12 cellular contexts compared by ENCODE assay signal in genomic region chr10:100158044-100158805, GRCh38. TPM values are rescaled to one million over a fixed set of nuclear protein-coding genes. Genes with fewer than 3 reads are reported as not detected.
DNase-seq lines count a peak whose midpoint lies in the region; ATAC-seq and TF ChIP-seq lines count a peak whose summit lies in the region.
"Had no signal": no experiment of that assay in that cellular context is flagged by ENCODE, and none has a peak within 500 bp of the region (broad histone marks: within the 10 kb centered on the region; RNA-seq: fewer than 3 reads in every experiment).

No MANE protein-coding gene starts in this region.

- H3K9me3 ChIP-seq in endodermal cell (ENCODE audit: control insufficient read depth, low read length): no peaks in the 10 kb centered on the region

- H3K9ac ChIP-seq in endodermal cell (ENCODE audit: extremely low read depth, low read length, poor library complexity, severe bottlenecking): no peak overlapping the region

- TF ChIP-seq CTCF in GM06990 (IDR thresholded peaks at IDR 0.05; ENCODE audit: insufficient read depth, low read length, poor library complexity, severe bottlenecking) (peak; percentile 37), endodermal cell (conservative IDR thresholded peaks at IDR 0.05) (no peak)

- 100% methylated on average over 2 of the region's 2 CpGs; no CpG with 5 or more reads in 1 of the 2 experiments for WGBS in endodermal cell (ENCODE audit: insufficient coverage in 1 of 2, insufficient read length in 1 of 2), 2 experiments

- no peak overlapping the region for H3K27ac ChIP-seq in endodermal cell (ENCODE audit: low read depth, low read length)
- H3K27ac ChIP-seq: RWPE1 had no signal

- H3K4me3 ChIP-seq in GM06990 (replicated peaks; ENCODE audit: low read depth, low read length) (no peak overlapping the region), endodermal cell (ENCODE audit: low read length) (no peak overlapping the region)

- CTCF ChIA-PET in HEK293T (lab: Yijun Ruan, JAX) (no interaction called here), T-cell (lab: Charles Lee) (interaction anchor here in 1 of 2 donors (0.6 to 0.7 kb wide), 2 partner anchors 10 to 168 kb away, joined by 3 to 5 read pairs; no protein-coding TSS in a partner anchor)

- H3K4me1 ChIP-seq in endodermal cell (ENCODE audit: control insufficient read depth, insufficient read depth, low read length): no peaks in the 10 kb centered on the region

- DNase-seq in GM06990 (ENCODE audit: extremely low read depth, insufficient read length): peak; percentile 60
- DNase-seq in HEK293T (ENCODE audit: extremely low spot score): no peak
- DNase-seq in endodermal cell: no peak
- no peak for DNase-seq in 8988T
- DNase-seq in T-cell: no peak
- DNase-seq in glomerular visceral epithelial cell (ENCODE audit: extremely low spot score): no peak
- DNase-seq: GF-D8, NCI-H1694 had no signal

- H3K27me3 Mint-ChIP-seq in endodermal cell (ENCODE audit: insufficient read depth) (no peaks in the 10 kb centered on the region), T-cell (no peaks in the 10 kb centered on the region)

- H3K27me3 ChIP-seq in GM06990 (replicated peaks; ENCODE audit: control insufficient read depth, insufficient read depth, low read length) (no peaks in the 10 kb centered on the region), endodermal cell (ENCODE audit: control insufficient read depth, insufficient read depth, low read length, poor library complexity, severe bottlenecking) (no peaks in the 10 kb centered on the region)

- POLR2A ChIA-PET in HEK293T (lab: Yijun Ruan, JAX) (no interaction called here), T-cell (lab: Charles Lee) (no interaction called here)

- no peaks in the 10 kb centered on the region for H3K36me3 ChIP-seq in GM06990 (ENCODE audit: control insufficient read depth, insufficient read depth, low read length)
- peaks cover 43% of the 10 kb centered on the region for H3K36me3 ChIP-seq in endodermal cell (ENCODE audit: control insufficient read depth, insufficient read depth, low read length)

- H3K27ac Mint-ChIP-seq in endodermal cell: no peak overlapping the region
- H3K27ac Mint-ChIP-seq in T-cell: no peak overlapping the region
- H3K27ac Mint-ChIP-seq: nephron had no signal

- ATAC-seq in GM19025 (IDR thresholded peaks at IDR 0.05; ENCODE audit: low read depth, unreplicated experiment) (peak; percentile 90), HG03432 (IDR thresholded peaks at IDR 0.05; ENCODE audit: unreplicated experiment) (peak; percentile 97), T-cell (replicated peaks in 1 of 4) (no peak)

- H3K9me3 Mint-ChIP-seq in endodermal cell (no peaks in the 10 kb centered on the region), T-cell (no peaks in the 10 kb centered on the region)
- H3K9me3 Mint-ChIP-seq: nephron had no signal

- H3K4me3 Mint-ChIP-seq in endodermal cell (no peak overlapping the region), T-cell (no peak overlapping the region)
- H3K4me3 Mint-ChIP-seq: nephron had no signal

- H3K36me3 Mint-ChIP-seq in endodermal cell (ENCODE audit: low read depth) (peaks cover 55% of the 10 kb centered on the region), T-cell (peaks cover 70% of the 10 kb centered on the region)

- H3K4me1 Mint-ChIP-seq in endodermal cell: no peaks in the 10 kb centered on the region
- H3K4me1 Mint-ChIP-seq in T-cell: peaks cover 0 to 10% (median 9%) of the 10 kb centered on the region in 3 donors
- H3K4me1 Mint-ChIP-seq: nephron had no signal

TF ChIP-seq in HEK293T, 16 proteins besides CTCF, POLR2A, EP300 and RAD21:
- TF ChIP-seq HDGF (IDR thresholded peaks at IDR 0.05; ENCODE audit: borderline replicate concordance) (no peak), PKNOX1 (IDR thresholded peaks at IDR 0.05) (peak; percentile 82)

RNA-seq across cellular contexts. Expression of gene ERLIN1, which starts 27.6 kb away (rescaled TPM):
- total RNA-seq in endodermal cell (10 to 100 TPM; 35.0 to 42.6 TPM), T-cell (10 to 100 TPM in 2 of 5 donors, 1 to 10 TPM in 3; 4.1 to 11.6 (median 8.9) TPM)
- polyA plus RNA-seq in endodermal cell (2013, experiment 1 of 2): 41.8 TPM
- polyA plus RNA-seq in endodermal cell (2013, experiment 2 of 2): 42.3 TPM

Comparison
In these comparisons a context has a peak if more than half of its experiments do, and no peak if none do; other contexts are left out.
1. ATAC-seq: peak in GM19025 (single experiment) and HG03432 (single experiment); none in T-cell (0 of 4).